ENCODE assay signal across 1 cellular context in genomic region chr1:151060241-151061011, GRCh38.
TF ChIP-seq lines count a peak whose summit lies in the region.

MLLT11 (plus strand) TSS chr1:151060397; CDS start chr1:151067225, 6,828 bp downstream.

TF ChIP-seq in HEK293, 187 proteins besides CTCF, POLR2A, EP300 and RAD21 (continued from another document and continues in another):
- TF ChIP-seq ZNF518A (tag by site-specific recombination; conservative IDR thresholded peaks at IDR 0.05; ENCODE audit: low read depth): no peak
- TF ChIP-seq ZXDB (tag by site-specific recombination; IDR thresholded peaks at IDR 0.05): peak; percentile 10; the same call in 1 of the 2 replicates
- no peak for TF ChIP-seq KLF16 (tag by site-specific recombination; IDR thresholded peaks at IDR 0.05)
- no peak for TF ChIP-seq ZNF571 (tag by site-specific recombination; IDR thresholded peaks at IDR 0.05)
- TF ChIP-seq ZNF654 (tag by site-specific recombination; IDR thresholded peaks at IDR 0.05; ENCODE audit: low read depth): no peak
- TF ChIP-seq ZNF692 (tag by site-specific recombination; IDR thresholded peaks at IDR 0.05): no peak
- no peak for TF ChIP-seq ZNF155 (tag by site-specific recombination; IDR thresholded peaks at IDR 0.05)
- TF ChIP-seq KLF9 (tag by site-specific recombination; IDR thresholded peaks at IDR 0.05; ENCODE audit: low read depth): peak; percentile 38; the same call in 1 of the 2 replicates
- TF ChIP-seq WT1 (tag by site-specific recombination; IDR thresholded peaks at IDR 0.05): 0 out of 2 replicates have a peak, but pooled peaks have one; percentile 27
- no peak for TF ChIP-seq ZNF362 (tag by site-specific recombination; IDR thresholded peaks at IDR 0.05)
- TF ChIP-seq BCL11A (tag by site-specific recombination; IDR thresholded peaks at IDR 0.05; ENCODE audit: low read depth): no peak
- TF ChIP-seq ZNF785 (tag by site-specific recombination; IDR thresholded peaks at IDR 0.05): no peak
- TF ChIP-seq ZNF560 (tag by site-specific recombination; IDR thresholded peaks at IDR 0.05; ENCODE audit: borderline replicate concordance): no peak
- TF ChIP-seq ZNF701 (tag by site-specific recombination; IDR thresholded peaks at IDR 0.05): no peak
- no peak for TF ChIP-seq ATF2 (tag by site-specific recombination; IDR thresholded peaks at IDR 0.05; ENCODE audit: low read depth)
- peak; percentile 82 for TF ChIP-seq ZNF398 (tag by site-specific recombination; IDR thresholded peaks at IDR 0.05)
- no peak for TF ChIP-seq ZIC2 (tag by site-specific recombination; IDR thresholded peaks at IDR 0.05)
- TF ChIP-seq PRDM4 (tag by site-specific recombination; IDR thresholded peaks at IDR 0.05): no peak
- peak; percentile 78; the same call in 1 of the 2 replicates for TF ChIP-seq TRIM28 (IDR thresholded peaks at IDR 0.05; ENCODE audit: borderline replicate concordance, low read length)
- no peak for TF ChIP-seq ZNF140 (tag by site-specific recombination; IDR thresholded peaks at IDR 0.05)
- no peak; the same call in 1 of the 2 replicates for TF ChIP-seq ZSCAN4 (tag by site-specific recombination; IDR thresholded peaks at IDR 0.05)
- no peak for TF ChIP-seq ZBTB10 (tag by site-specific recombination; IDR thresholded peaks at IDR 0.05)
- no peak for TF ChIP-seq ZNF37A (tag by site-specific recombination; IDR thresholded peaks at IDR 0.05)
- no peak for TF ChIP-seq ZNF664 (tag by site-specific recombination; IDR thresholded peaks at IDR 0.05)
- no peak for TF ChIP-seq ZNF624 (tag by site-specific recombination; IDR thresholded peaks at IDR 0.05)
- no peak for TF ChIP-seq FEZF1 (tag by site-specific recombination; IDR thresholded peaks at IDR 0.05)
- peak; percentile 33; the same call in 1 of the 2 replicates for TF ChIP-seq ZEB2 (tag by site-specific recombination; IDR thresholded peaks at IDR 0.05)
- no peak for TF ChIP-seq ZBTB44 (tag by site-specific recombination; IDR thresholded peaks at IDR 0.05)
- no peak for TF ChIP-seq ZSCAN23 (tag by site-specific recombination; IDR thresholded peaks at IDR 0.05)
- TF ChIP-seq ZNF449 (tag by site-specific recombination; IDR thresholded peaks at IDR 0.05): peak; percentile 32; the same call in 1 of the 2 replicates
- no peak for TF ChIP-seq ZNF501 (tag by site-specific recombination; IDR thresholded peaks at IDR 0.05)
